7 cellular contexts compared by ENCODE assay signal in genomic region chr20:3218307-3218988, GRCh38.
DNase-seq lines count a peak whose midpoint lies in the region; ATAC-seq and TF ChIP-seq lines count a peak whose summit lies in the region.

No MANE protein-coding gene starts in this region.

- peak; percentile 89 for TF ChIP-seq CTCF in GM12873 (IDR thresholded peaks at IDR 0.05; ENCODE audit: insufficient read depth, low read depth, low read length, missing control alignments)

- peak; percentile 61 for ATAC-seq in HG03159 (IDR thresholded peaks at IDR 0.05; ENCODE audit: unreplicated experiment)
- peak; percentile 95 for ATAC-seq in SK-N-SH treated with all-trans-retinoic acid at 6 μM for 48 hours
- ATAC-seq in GM18858 (IDR thresholded peaks at IDR 0.05; ENCODE audit: unreplicated experiment) = no peak

- DNase-seq in activated naive CD8-positive, alpha-beta T cell treated with anti-CD3 and anti-CD28 coated beads, Interleukin-2, amount 50 U/mL, for 16 hours (ENCODE audit: low read depth, low spot score) = peak; percentile 65
- peak; percentile 86 for DNase-seq in hepatic stellate cell (ENCODE audit: low spot score)
- peak in 3 of 4 experiments; percentile 60 to 62 (median 61) for DNase-seq in stimulated activated CD4-positive, alpha-beta T cell treated with anti-CD3 and anti-CD28 coated beads, Interleukin-1b, Interleukin-23, amount 100 ng/mL, for 24 hours (ENCODE audit: low read depth in 4 of 4, low spot score in 1 of 4)

TF ChIP-seq in SK-N-SH treated with all-trans-retinoic acid at 6 μM for 48 hours, 23 proteins besides CTCF, POLR2A, EP300 and RAD21:
- TF ChIP-seq ZNF8 (CRISPR knock-in tag; IDR thresholded peaks at IDR 0.05) (no peak), PATZ1 (CRISPR knock-in tag; IDR thresholded peaks at IDR 0.05; ENCODE audit: borderline replicate concordance) (no peak), ZC3H10 (CRISPR knock-in tag; IDR thresholded peaks at IDR 0.05) (no peak), ZFP3 (CRISPR knock-in tag; IDR thresholded peaks at IDR 0.05) (no peak), TOX (CRISPR knock-in tag; IDR thresholded peaks at IDR 0.05; ENCODE audit: borderline replicate concordance) (no peak), CSRNP3 (CRISPR knock-in tag; IDR thresholded peaks at IDR 0.05) (no peak), ISL1 (CRISPR knock-in tag; IDR thresholded peaks at IDR 0.05) (no peak), BACH2 (CRISPR knock-in tag; IDR thresholded peaks at IDR 0.05; ENCODE audit: borderline replicate concordance) (no peak), POU6F1 (CRISPR knock-in tag; IDR thresholded peaks at IDR 0.05; ENCODE audit: borderline replicate concordance, low read depth) (no peak), SNAI2 (CRISPR knock-in tag; IDR thresholded peaks at IDR 0.05) (no peak), CREB5 (CRISPR knock-in tag; IDR thresholded peaks at IDR 0.05; ENCODE audit: low read depth) (no peak)
